Comparison of ENCODE assay signal across 1 cellular context in genomic region chr17:82056729-82057621, GRCh38.
TF ChIP-seq lines count a peak whose summit lies in the region.

No MANE protein-coding gene starts in this region.

TF ChIP-seq in HepG2, 621 proteins besides CTCF, POLR2A, EP300 and RAD21 (continued from another document and continues in another):
- peak; percentile 51; the same call in 1 of the 2 replicates for TF ChIP-seq NR2F6 (IDR thresholded peaks at IDR 0.05)
- TF ChIP-seq NR2F6 (CRISPR knock-in tag; IDR thresholded peaks at IDR 0.05), result peak; percentile 48; the same call in 1 of the 2 replicates
- no peak for TF ChIP-seq ZNF383 (CRISPR knock-in tag; IDR thresholded peaks at IDR 0.05; ENCODE audit: borderline replicate concordance)
- no peak for TF ChIP-seq HMG20B (CRISPR knock-in tag; conservative IDR thresholded peaks at IDR 0.05)
- peak; percentile 44; the same call in 1 of the 2 replicates for TF ChIP-seq NFYC (CRISPR knock-in tag; IDR thresholded peaks at IDR 0.05)
- TF ChIP-seq ZNF691 (CRISPR knock-in tag; IDR thresholded peaks at IDR 0.05; ENCODE audit: borderline replicate concordance, low read depth), result peak; percentile 85; the same call in 1 of the 2 replicates
- peak; percentile 87; the same call in 1 of the 2 replicates for TF ChIP-seq ZNF674 (CRISPR knock-in tag; IDR thresholded peaks at IDR 0.05; ENCODE audit: low read depth)
- TF ChIP-seq ZNF296 (CRISPR knock-in tag; conservative IDR thresholded peaks at IDR 0.05), result peak; percentile 67
- peak; percentile 55; the same call in 1 of the 2 replicates for TF ChIP-seq ZNF605 (CRISPR knock-in tag; IDR thresholded peaks at IDR 0.05)
- no peak for TF ChIP-seq MAF1 (CRISPR knock-in tag; IDR thresholded peaks at IDR 0.05; ENCODE audit: borderline replicate concordance)
- peak; percentile 90 for TF ChIP-seq NR2C2 (CRISPR knock-in tag; IDR thresholded peaks at IDR 0.05; ENCODE audit: borderline replicate concordance)
- TF ChIP-seq HMG20A (CRISPR knock-in tag; IDR thresholded peaks at IDR 0.05; ENCODE audit: borderline replicate concordance), result no peak
- 0 out of 2 replicates have a peak, but pooled peaks have one; percentile 11 for TF ChIP-seq ZNF550 (CRISPR knock-in tag; IDR thresholded peaks at IDR 0.05; ENCODE audit: borderline replicate concordance)
- peak; percentile 96 for TF ChIP-seq ZFX (CRISPR knock-in tag; IDR thresholded peaks at IDR 0.05; ENCODE audit: low read depth)
- 0 out of 2 replicates have a peak, but pooled peaks have one; percentile 43 for TF ChIP-seq ZNF431 (CRISPR knock-in tag; IDR thresholded peaks at IDR 0.05; ENCODE audit: borderline replicate concordance, low read depth)
- no peak for TF ChIP-seq E2F2 (CRISPR knock-in tag; IDR thresholded peaks at IDR 0.05; ENCODE audit: borderline replicate concordance)
- 0 out of 2 replicates have a peak, but pooled peaks have one; percentile 49 for TF ChIP-seq HIVEP1 (CRISPR knock-in tag; IDR thresholded peaks at IDR 0.05)
- no peak for TF ChIP-seq ZNF549 (CRISPR knock-in tag; IDR thresholded peaks at IDR 0.05)
- 0 out of 2 replicates have a peak, but pooled peaks have one; percentile 49 for TF ChIP-seq KLF9 (CRISPR knock-in tag; IDR thresholded peaks at IDR 0.05; ENCODE audit: low read depth)
- TF ChIP-seq ATF2 (CRISPR knock-in tag; IDR thresholded peaks at IDR 0.05), result peak; percentile 68
- no peak for TF ChIP-seq HOXA9 (CRISPR knock-in tag; IDR thresholded peaks at IDR 0.05; ENCODE audit: borderline replicate concordance)
- peak; percentile 78 for TF ChIP-seq KMT2A (CRISPR knock-in tag; IDR thresholded peaks at IDR 0.05)
- TF ChIP-seq TFE3 (CRISPR knock-in tag; IDR thresholded peaks at IDR 0.05), result peak; percentile 68; the same call in 1 of the 2 replicates
- peak; percentile 85 for TF ChIP-seq MEF2D (CRISPR knock-in tag; IDR thresholded peaks at IDR 0.05)
- 0 out of 2 replicates have a peak, but pooled peaks have one; percentile 9 for TF ChIP-seq MIER2 (CRISPR knock-in tag; IDR thresholded peaks at IDR 0.05)
- TF ChIP-seq SKI (IDR thresholded peaks at IDR 0.05; ENCODE audit: partially characterized antibody), result peak; percentile 6
- 0 out of 2 replicates have a peak, but pooled peaks have one; percentile 4 for TF ChIP-seq ZFP41 (CRISPR knock-in tag; IDR thresholded peaks at IDR 0.05; ENCODE audit: borderline replicate concordance)
- TF ChIP-seq CCDC6 (CRISPR knock-in tag; IDR thresholded peaks at IDR 0.05), result no peak
- TF ChIP-seq HHEX (CRISPR knock-in tag; IDR thresholded peaks at IDR 0.05), result no peak
- TF ChIP-seq ZEB1 (IDR thresholded peaks at IDR 0.05; ENCODE audit: insufficient replicate concordance, low read depth), result peak; percentile 35
- 0 out of 2 replicates have a peak, but pooled peaks have one; percentile 11 for TF ChIP-seq CEBPG (CRISPR knock-in tag; IDR thresholded peaks at IDR 0.05)
- TF ChIP-seq NFIC (IDR thresholded peaks at IDR 0.05; ENCODE audit: low read length), result no peak
- peak; percentile 96 for TF ChIP-seq UBTF (CRISPR knock-in tag; IDR thresholded peaks at IDR 0.05)
- peak; percentile 99 for TF ChIP-seq HNRNPL (IDR thresholded peaks at IDR 0.05; ENCODE audit: low read depth, low read length)
- TF ChIP-seq ZNF235 (CRISPR knock-in tag; IDR thresholded peaks at IDR 0.05; ENCODE audit: borderline replicate concordance), result 0 out of 2 replicates have a peak, but pooled peaks have one; percentile 41
- peak; percentile 72; the same call in 1 of the 2 replicates for TF ChIP-seq SNAPC4 (CRISPR knock-in tag; IDR thresholded peaks at IDR 0.05)
- TF ChIP-seq ARID4A (CRISPR knock-in tag; IDR thresholded peaks at IDR 0.05; ENCODE audit: borderline replicate concordance), result peak; percentile 91
- TF ChIP-seq POGZ (CRISPR knock-in tag; IDR thresholded peaks at IDR 0.05), result peak; percentile 40; the same call in 1 of the 2 replicates
- peak; percentile 76 for TF ChIP-seq KDM4B (CRISPR knock-in tag; IDR thresholded peaks at IDR 0.05)
- TF ChIP-seq MAFG (CRISPR knock-in tag; IDR thresholded peaks at IDR 0.05), result 0 out of 2 replicates have a peak, but pooled peaks have one; percentile 54
- peak; percentile 26; the same call in 1 of the 2 replicates for TF ChIP-seq NR2F2 (IDR thresholded peaks at IDR 0.05; ENCODE audit: borderline replicate concordance, low read depth)
- TF ChIP-seq NR0B2 (CRISPR knock-in tag; IDR thresholded peaks at IDR 0.05), result 0 out of 2 replicates have a peak, but pooled peaks have one; percentile 13
- peak; percentile 24; the same call in 1 of the 2 replicates for TF ChIP-seq ZNF230 (CRISPR knock-in tag; IDR thresholded peaks at IDR 0.05)
- peak; percentile 73; the same call in 1 of the 2 replicates for TF ChIP-seq ZNF792 (CRISPR knock-in tag; IDR thresholded peaks at IDR 0.05)
- 0 out of 2 replicates have a peak, but pooled peaks have one; percentile 7 for TF ChIP-seq KLF15 (CRISPR knock-in tag; IDR thresholded peaks at IDR 0.05; ENCODE audit: borderline replicate concordance)
- TF ChIP-seq RXRB (CRISPR knock-in tag; IDR thresholded peaks at IDR 0.05; ENCODE audit: borderline replicate concordance), result peak; percentile 71
